In genomic region chr16:57694191-57694555, GRCh38 we compare ENCODE assay signal across 14 cellular contexts. TPM values are rescaled to one million over a fixed set of nuclear protein-coding genes. Genes with fewer than 3 reads are reported as not detected.
A peak's percentile ranks its signal among the peaks of the same experiment; 100 is the strongest.
DNase-seq lines count a peak whose midpoint lies in the region; ATAC-seq, FAIRE-seq and TF ChIP-seq lines count a peak whose summit lies in the region.
"Had no signal": no experiment of that assay in that cellular context is flagged by ENCODE, and none has a peak within 500 bp of the region (broad histone marks: within the 10 kb centered on the region; RNA-seq: fewer than 3 reads in every experiment).

No MANE protein-coding gene starts in this region.

- CTCF ChIA-PET in A549 (lab: Yijun Ruan, JAX): interaction anchor here (1.2 kb wide), 1 partner anchor 205 kb away, joined by 3 read pairs; no protein-coding TSS in a partner anchor

- ATAC-seq in A549: no peak; a peak in 2 of 6 replicates
- peak; percentile 92 to 93 (median 93) for ATAC-seq in pancreas
- no peak for ATAC-seq in HG02588 (IDR thresholded peaks at IDR 0.05; ENCODE audit: unreplicated experiment)
- no peak for ATAC-seq in HG03139 (IDR thresholded peaks at IDR 0.05; ENCODE audit: unreplicated experiment)
- ATAC-seq in stimulated activated naive B cell treated with anti-CD40 and anti-IgM and Interleukin-4, amounts not matched to agents 10 μg/mL and 1 μg/mL and 100 μg/mL, for 72 hours (replicated peaks): no peak

- intact Hi-C loops in pancreas (cut with DNase I): no loop called here

- H3K36me3 Mint-ChIP-seq in stimulated activated naive B cell treated with anti-CD40 and anti-IgM and Interleukin-4, amounts not matched to agents 10 μg/mL and 1 μg/mL and 100 μg/mL, for 72 hours: no peaks in the 10 kb centered on the region

- H3K27ac ChIP-seq in A549: no peak overlapping the region
- peak overlapping the region; percentile 97 for H3K27ac ChIP-seq in HL-60 (replicated peaks)
- H3K27ac ChIP-seq in hepatocyte: no peak overlapping the region
- peak overlapping the region in 3 of 4 donors; percentile 73 to 81 (median 73) for H3K27ac ChIP-seq in pancreas
- H3K27ac ChIP-seq: 22Rv1 had no signal

- no peak for TF ChIP-seq RAD21 in A549 (conservative IDR thresholded peaks at IDR 0.05 in 1 of 2, IDR thresholded peaks at IDR 0.05 in 1 of 2)

- H3K9me3 Mint-ChIP-seq in stimulated activated naive B cell treated with anti-CD40 and anti-IgM and Interleukin-4, amounts not matched to agents 10 μg/mL and 1 μg/mL and 100 μg/mL, for 72 hours: no peaks in the 10 kb centered on the region

- TF ChIP-seq EP300 in A549 (IDR thresholded peaks at IDR 0.05): no peak

- TF ChIP-seq CTCF in A549 (IDR thresholded peaks at IDR 0.05) (no peak), HL-60 (IDR thresholded peaks at IDR 0.05; ENCODE audit: insufficient read depth, low read length) (no peak), hepatocyte (IDR thresholded peaks at IDR 0.05; ENCODE audit: poor library complexity) (no peak), pancreas (IDR thresholded peaks at IDR 0.05) (no peak)

- no peaks in the 10 kb centered on the region for H3K9me3 ChIP-seq in A549
- H3K9me3 ChIP-seq in hepatocyte (ENCODE audit: low read depth): no peaks in the 10 kb centered on the region
- H3K9me3 ChIP-seq in pancreas: no peaks in the 10 kb centered on the region

- FAIRE-seq in A549 (lab: Jason Lieb, UNC) (no peak), pancreas (lab: Jason Lieb, UNC) (no peak)

- H3K36me3 ChIP-seq in hepatocyte (replicated peaks; ENCODE audit: insufficient read depth, low read depth) (no peaks in the 10 kb centered on the region), pancreas (no peaks in the 10 kb centered on the region)

- H3K79me2 ChIP-seq in hepatocyte: no peaks in the 10 kb centered on the region

- peaks cover 11% of the 10 kb centered on the region for H3K4me1 ChIP-seq in A549
- H3K4me1 ChIP-seq in hepatocyte (ENCODE audit: insufficient read depth): peaks cover 8% of the 10 kb centered on the region
- H3K4me1 ChIP-seq in pancreas: peaks cover 6 to 22% (median 16%) of the 10 kb centered on the region in 3 donors

- 61% methylated on average over 8 of the region's 8 CpGs for WGBS in A549 (ENCODE audit: missing lambda C conversion rate)
- WGBS in hepatocyte (ENCODE audit: low lambda C conversion rate, missing lambda C conversion rate): 61% methylated on average over 8 of the region's 8 CpGs
- 11 to 20% methylated on average over 8 of the region's 8 CpGs for WGBS in pancreas, 2 donors

- H3K27ac Mint-ChIP-seq in stimulated activated naive B cell treated with anti-CD40 and anti-IgM and Interleukin-4, amounts not matched to agents 10 μg/mL and 1 μg/mL and 100 μg/mL, for 72 hours: no peak overlapping the region

- no peaks in the 10 kb centered on the region for H3K9me2 ChIP-seq in hepatocyte (replicated peaks; ENCODE audit: insufficient read depth)

- H3K27me3 ChIP-seq in HL-60 (ENCODE audit: insufficient read depth, poor library complexity, severe bottlenecking) (no peaks in the 10 kb centered on the region), hepatocyte (no peaks in the 10 kb centered on the region), pancreas (no peaks in the 10 kb centered on the region)

- POLR2A ChIA-PET in A549 (lab: Yijun Ruan, JAX): no interaction called here

- no peak for DNase-seq in A549 (ENCODE audit: low read depth in 1 of 2, low spot score in 1 of 2)
- no peak for DNase-seq in HL-60 (ENCODE audit: low read depth in 1 of 2, low spot score in 1 of 2)
- peak; percentile 40 for DNase-seq in hepatocyte (ENCODE audit: low spot score)
- peak; percentile 81 to 95 (median 92) for DNase-seq in pancreas
- DNase-seq in superior temporal gyrus (ENCODE audit: extremely low spot score): no peak
- no peak for DNase-seq in stimulated activated naive B cell treated with anti-CD40 and anti-IgM and Interleukin-4, amounts not matched to agents 10 μg/mL and 1 μg/mL and 100 μg/mL, for 72 hours
- DNase-seq: NCI-H1048, NCI-H1436 treated with DMSO at 0.1 percent for 48 hours had no signal

- H2AFZ ChIP-seq in hepatocyte: no peak overlapping the region

- peaks cover 23 to 30% of the 10 kb centered on the region in 2 donors for H3K4me1 Mint-ChIP-seq in stimulated activated naive B cell treated with anti-CD40 and anti-IgM and Interleukin-4, amounts not matched to agents 10 μg/mL and 1 μg/mL and 100 μg/mL, for 72 hours

- H3K4me3 ChIP-seq in A549 (no peak overlapping the region), HL-60 (replicated peaks; ENCODE audit: insufficient read depth, low read length) (no peak overlapping the region), hepatocyte (no peak overlapping the region), pancreas (no peak overlapping the region)

- H4K20me1 ChIP-seq in hepatocyte (ENCODE audit: insufficient read depth, poor library complexity, severe bottlenecking): no peaks in the 10 kb centered on the region

- TF ChIP-seq POLR2A in A549 (IDR thresholded peaks at IDR 0.05; ENCODE audit: low read length): no peak

- no peaks in the 10 kb centered on the region for H3K27me3 Mint-ChIP-seq in stimulated activated naive B cell treated with anti-CD40 and anti-IgM and Interleukin-4, amounts not matched to agents 10 μg/mL and 1 μg/mL and 100 μg/mL, for 72 hours

- H3K4me2 ChIP-seq in A549 (peak overlapping the region; percentile 72; the same call in 2 of the 3 replicates), hepatocyte (peak overlapping the region; percentile 66)

- no peak overlapping the region for H3K4me3 Mint-ChIP-seq in stimulated activated naive B cell treated with anti-CD40 and anti-IgM and Interleukin-4, amounts not matched to agents 10 μg/mL and 1 μg/mL and 100 μg/mL, for 72 hours

TF ChIP-seq in A549, 52 proteins besides CTCF, POLR2A, EP300 and RAD21 (continues in another document):
- TF ChIP-seq, protein P1, sequence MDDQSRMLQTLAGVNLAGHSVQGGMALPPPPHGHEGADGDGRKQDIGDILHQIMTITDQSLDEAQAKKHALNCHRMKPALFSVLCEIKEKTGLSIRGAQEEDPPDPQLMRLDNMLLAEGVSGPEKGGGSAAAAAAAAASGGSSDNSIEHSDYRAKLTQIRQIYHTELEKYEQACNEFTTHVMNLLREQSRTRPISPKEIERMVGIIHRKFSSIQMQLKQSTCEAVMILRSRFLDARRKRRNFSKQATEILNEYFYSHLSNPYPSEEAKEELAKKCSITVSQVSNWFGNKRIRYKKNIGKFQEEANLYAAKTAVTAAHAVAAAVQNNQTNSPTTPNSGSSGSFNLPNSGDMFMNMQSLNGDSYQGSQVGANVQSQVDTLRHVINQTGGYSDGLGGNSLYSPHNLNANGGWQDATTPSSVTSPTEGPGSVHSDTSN (IDR thresholded peaks at IDR 0.05): no peak
- TF ChIP-seq MAFK (IDR thresholded peaks at IDR 0.05; ENCODE audit: partially characterized antibody) (no peak), ZFP36 (IDR thresholded peaks at IDR 0.05; ENCODE audit: borderline replicate concordance, partially characterized antibody) (no peak), MAZ (IDR thresholded peaks at IDR 0.05; ENCODE audit: borderline replicate concordance, low read depth, low read length) (no peak), CEBPB (IDR thresholded peaks at IDR 0.05) (no peak), RNF2 (IDR thresholded peaks at IDR 0.05; ENCODE audit: borderline replicate concordance, low read depth) (no peak), E2F6 (IDR thresholded peaks at IDR 0.05; ENCODE audit: borderline replicate concordance, low read depth) (no peak), CBX2 (IDR thresholded peaks at IDR 0.05; ENCODE audit: borderline replicate concordance, low read depth) (no peak)

RNA-seq across cellular contexts. Expression of gene DRC7, which starts 0.4 kb away (rescaled TPM):
- polyA plus RNA-seq in A549 (2011; rRNA removed): 0.17 and 0.28 TPM in 2 replicates
- 0.05 and 0.19 TPM in 2 replicates for polyA plus RNA-seq in A549 (2012; cell fraction: cytosol; rRNA removed)
- polyA plus RNA-seq in A549 (2012; cell fraction: nucleus; rRNA removed): 0.11 and 0.20 TPM in 2 replicates
- polyA plus RNA-seq in A549 (2017; fragmentation: RNase III; extraction: RNeasy Plus Mini Kit Qiagen cat#74134 plus additional on column Dnase treatment): 0.10 to 0.28 TPM (median 0.10 TPM) in 3 replicates
- 0.91 TPM in 1 of 2 replicates, not detected in the other for polyA minus RNA-seq in A549 (2011; rRNA and poly(A)+ RNA removed)
- total RNA-seq in hepatocyte: 0.27 TPM in 1 of 2 replicates, not detected in the other
- 0.93 TPM in 1 of 2 replicates, not detected in the other for polyA plus RNA-seq in hepatocyte
- total RNA-seq in pancreas: 1 to 10 TPM in 1 of 6 donors, under 1 TPM in 5; 0.28 to 2.4 (median 0.61) TPM
- 1 to 10 TPM; 1.5 to 2.0 TPM for polyA plus RNA-seq in pancreas
- total RNA-seq: Daoy, MCF 10A, NCI-H460 had no signal

RNA-seq across cellular contexts. Expression of gene ADGRG3, which starts 26.1 kb away (rescaled TPM):
- polyA plus RNA-seq in A549 (2011; rRNA removed): 0.45 and 0.77 TPM in 2 replicates
- polyA plus RNA-seq in A549 (2012; cell fraction: cytosol; rRNA removed): 0.17 and 0.22 TPM in 2 replicates
- polyA plus RNA-seq in A549 (2012; cell fraction: nucleus; rRNA removed): 0.70 and 0.87 TPM in 2 replicates
- polyA plus RNA-seq in A549 (2017; fragmentation: RNase III; extraction: RNeasy Plus Mini Kit Qiagen cat#74134 plus additional on column Dnase treatment): 0.17 to 0.34 TPM (median 0.25 TPM) in 3 replicates
- polyA minus RNA-seq in A549 (2011; rRNA and poly(A)+ RNA removed): 0.41 and 1.2 TPM in 2 replicates
- 0.20 TPM in 1 of 2 replicates, not detected in the other for total RNA-seq in hepatocyte
- not detected in 2 replicates for polyA plus RNA-seq in hepatocyte
- under 1 TPM; 0.14 to 0.73 (median 0.34) TPM for total RNA-seq in pancreas
- polyA plus RNA-seq in pancreas: under 1 TPM; 0.80 to 0.84 TPM
- total RNA-seq: Daoy, MCF 10A had no signal

RNA-seq across cellular contexts. Expression of gene KATNB1, which starts 41.4 kb away (rescaled TPM):
- polyA plus RNA-seq in A549 (2011; rRNA removed): 18.6 and 21.1 TPM in 2 replicates
- polyA plus RNA-seq in A549 (2012; cell fraction: cytosol; rRNA removed): 43.2 and 53.0 TPM in 2 replicates
- polyA plus RNA-seq in A549 (2012; cell fraction: nucleus; rRNA removed): 124 and 158 TPM in 2 replicates
- polyA plus RNA-seq in A549 (2017; fragmentation: RNase III; extraction: RNeasy Plus Mini Kit Qiagen cat#74134 plus additional on column Dnase treatment): 18.1 to 21.0 TPM (median 19.1 TPM) in 3 replicates
- polyA minus RNA-seq in A549 (2011; rRNA and poly(A)+ RNA removed): 14.3 and 22.3 TPM in 2 replicates
- 8.9 and 12.3 TPM in 2 replicates for total RNA-seq in hepatocyte
- polyA plus RNA-seq in hepatocyte: 15.3 and 19.0 TPM in 2 replicates
- 10 to 100 TPM in 4 of 6 donors, 1 to 10 TPM in 2; 7.8 to 14.5 (median 11.0) TPM for total RNA-seq in pancreas
- polyA plus RNA-seq in pancreas: 10 to 100 TPM; 14.1 to 17.0 TPM

Comparison
In these comparisons a context has a peak if more than half of its experiments do, and no peak if none do; other contexts are left out.
1. ATAC-seq: peak in pancreas (4 of 4); none in A549 (0 of 2), HG02588 (single experiment), HG03139 (single experiment) and stimulated activated naive B cell treated with anti-CD40 and anti-IgM and Interleukin-4, amounts not matched to agents 10 μg/mL and 1 μg/mL and 100 μg/mL, for 72 hours (0 of 2).
2. DNase-seq: peak in hepatocyte (single experiment) and pancreas (6 of 6); none in A549 (0 of 2), HL-60 (0 of 2), superior temporal gyrus (single experiment) and stimulated activated naive B cell treated with anti-CD40 and anti-IgM and Interleukin-4, amounts not matched to agents 10 μg/mL and 1 μg/mL and 100 μg/mL, for 72 hours (single experiment).
3. H3K27ac ChIP-seq: peak in HL-60 (single experiment) and pancreas (3 of 4); none in A549 (0 of 2) and hepatocyte (single experiment).